In the genomic region with DNA sequence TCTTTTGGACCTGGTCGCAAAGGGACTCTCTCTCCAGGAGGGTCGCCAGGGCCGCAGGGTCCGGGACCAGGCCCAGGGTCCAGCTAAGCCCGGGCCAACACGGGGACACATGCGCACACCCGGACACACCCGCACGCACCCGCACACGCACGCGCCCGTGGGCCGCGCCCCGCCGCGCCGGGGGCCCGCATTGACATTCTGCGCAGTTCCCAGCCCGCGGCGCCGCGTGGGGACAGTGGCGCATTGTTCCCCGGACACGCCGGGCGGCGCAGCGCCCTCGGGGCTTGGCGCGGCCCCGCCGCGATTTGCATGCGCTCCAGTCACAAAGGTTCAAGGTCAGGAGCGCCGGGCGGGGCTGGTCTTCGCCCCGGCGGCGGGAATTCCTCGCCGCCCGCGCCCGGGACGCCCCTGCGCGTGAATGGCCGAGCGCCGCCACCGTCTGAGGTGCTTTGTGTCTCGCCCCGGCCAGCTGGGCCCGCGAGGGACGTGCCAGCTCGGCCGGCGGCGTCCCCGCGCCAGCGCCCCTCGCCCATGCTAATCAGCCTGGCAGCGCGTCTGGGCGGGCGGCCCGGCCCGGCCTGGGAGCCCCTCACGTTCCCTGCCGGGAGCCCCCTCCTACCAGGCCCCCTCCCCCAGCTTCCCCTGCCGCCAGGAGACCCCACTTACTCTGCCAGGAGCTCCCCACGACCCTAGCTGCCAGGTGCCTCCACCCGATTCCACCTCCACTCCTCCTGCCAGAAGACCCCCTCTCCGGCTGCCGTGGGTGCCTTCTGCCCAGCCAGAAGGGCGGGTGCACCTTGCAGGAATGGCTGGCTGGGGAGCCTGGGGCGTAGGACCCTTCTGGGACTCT, we compare ENCODE assay signal across 9 cellular contexts. TPM values are rescaled to one million over a fixed set of nuclear protein-coding genes. Genes with fewer than 3 reads are reported as not detected.
A peak's percentile ranks its signal among the peaks of the same experiment; 100 is the strongest.
DNase-seq lines count a peak whose midpoint lies in the region; ATAC-seq and FAIRE-seq lines count a peak whose summit lies in the region.
"Had no signal": no experiment of that assay in that cellular context is flagged by ENCODE, and none has a peak within 500 bp of the region (broad histone marks: within the 10 kb centered on the region; RNA-seq: fewer than 3 reads in every experiment).

No MANE protein-coding gene starts in this region.

- peak overlapping the region; percentile 54 for H3K4me3 ChIP-seq in HUES64 (ENCODE audit: low read length)
- peak overlapping the region in 1 of 2 donors; percentile 37 for H3K4me3 ChIP-seq in small intestine (ENCODE audit: low read depth in 1 of 2, low read length in 2 of 2)

- 7% methylated on average over 89 of the region's 89 CpGs for WGBS in HUES64
- 8 to 15% (median 12%) methylated on average over 66 to 89 of the region's 89 CpGs for whole genome bisulfite sequencing in small intestine, 3 donors

- no peak overlapping the region for H3K27ac ChIP-seq in HUES64 (ENCODE audit: low read depth, low read length)
- peak overlapping the region; percentile 36 to 51 for H3K27ac ChIP-seq in small intestine (ENCODE audit: low read depth in 1 of 2, low read length in 1 of 2)

- peaks cover 56% of the 10 kb centered on the region for H3K27me3 ChIP-seq in HUES64 (ENCODE audit: insufficient read depth, low read length)
- peaks cover 0 to 3% of the 10 kb centered on the region in 2 donors for H3K27me3 ChIP-seq in small intestine (ENCODE audit: control insufficient read depth in 2 of 2, insufficient read depth in 2 of 2, low read length in 2 of 2)

- H3K9ac ChIP-seq in HUES64 (ENCODE audit: low read depth, low read length), result peak overlapping the region; percentile 70

- peak; percentile 55 for DNase-seq in cerebellum (ENCODE audit: low spot score)
- peak; percentile 86 for DNase-seq in left lobe of liver (ENCODE audit: low spot score)
- DNase-seq in small intestine, result peak; percentile 86
- DNase-seq in RKO (ENCODE audit: low spot score), result no peak
- DNase-seq in activated CD4-positive, alpha-beta T cell treated with anti-CD3 and anti-CD28 coated beads for 48 hours, result no peak

- H3K9me3 ChIP-seq in HUES64 (ENCODE audit: insufficient read depth, low read depth, low read length) (no peaks in the 10 kb centered on the region), small intestine (ENCODE audit: control insufficient read depth, low read depth) (no peaks in the 10 kb centered on the region)

- no peaks in the 10 kb centered on the region for H3K36me3 ChIP-seq in HUES64 (ENCODE audit: insufficient read depth, low read length)
- no peaks in the 10 kb centered on the region for H3K36me3 ChIP-seq in small intestine (ENCODE audit: control insufficient read depth in 2 of 2, insufficient read depth in 2 of 2, low read length in 2 of 2)

- H3K4me1 ChIP-seq in HUES64 (ENCODE audit: insufficient read depth, low read length) (peaks cover 9% of the 10 kb centered on the region), small intestine (ENCODE audit: control insufficient read depth in 2 of 2, insufficient read depth in 1 of 2, low read depth in 1 of 2, low read length in 1 of 2) (no peaks in the 10 kb centered on the region)

- ATAC-seq in left lobe of liver (peak; percentile 95), HG02981 (IDR thresholded peaks at IDR 0.05; ENCODE audit: unreplicated experiment) (no peak), GM18861 (IDR thresholded peaks at IDR 0.05; ENCODE audit: unreplicated experiment) (no peak)

- FAIRE-seq in small intestine (lab: Jason Lieb, UNC), result no peak

RNA-seq across cellular contexts. Expression of gene WNT7B, which starts 50.5 kb away (rescaled TPM):
- 0.80 TPM for polyA plus RNA-seq in HUES64 (2013, experiment 1 of 2)
- polyA plus RNA-seq in HUES64 (2013, experiment 2 of 2), result 1.5 TPM
- total RNA-seq in cerebellum, result 39.7 TPM
- total RNA-seq in left lobe of liver, result 0.08 TPM
- polyA plus RNA-seq in small intestine, result under 1 TPM in 2 of 3 donors, not detected in 1; 0.03 to 0.22 TPM
- total RNA-seq: activated CD8-positive, alpha-beta memory T cell treated with anti-CD3 and anti-CD28 coated beads for 36 hours had no signal

Comparison
In these comparisons a context has a peak if more than half of its experiments do, and no peak if none do; other contexts are left out.
1. DNase-seq: peak in cerebellum (single experiment), left lobe of liver (single experiment) and small intestine (single experiment); none in RKO (single experiment) and activated CD4-positive, alpha-beta T cell treated with anti-CD3 and anti-CD28 coated beads for 48 hours (single experiment).
2. RNA of gene WNT7B, which starts 50.5 kb away (total RNA-seq): 39.7 TPM in cerebellum (single experiment); 0.08 TPM in left lobe of liver (single experiment); every median in the first group is over 10 times any median in the second.